ENCODE assay signal across 1 cellular context in genomic region chr13:94312511-94313191, GRCh38.
TF ChIP-seq lines count a peak whose summit lies in the region.

No MANE protein-coding gene starts in this region.

TF ChIP-seq in GM23338, 12 proteins besides CTCF, POLR2A, EP300 and RAD21 (continued from another document):
- TF ChIP-seq ZNF462 (CRISPR knock-in tag; IDR thresholded peaks at IDR 0.05) (no peak), ZNF114 (CRISPR knock-in tag; IDR thresholded peaks at IDR 0.05) (no peak)
